14 cellular contexts compared by ENCODE assay signal in genomic region chr7:17307558-17307957, GRCh38. TPM values are rescaled to one million over a fixed set of nuclear protein-coding genes. Genes with fewer than 3 reads are reported as not detected.
DNase-seq lines count a peak whose midpoint lies in the region; ATAC-seq and TF ChIP-seq lines count a peak whose summit lies in the region.
"Had no signal": no experiment of that assay in that cellular context is flagged by ENCODE, and none has a peak within 500 bp of the region (broad histone marks: within the 10 kb centered on the region; RNA-seq: fewer than 3 reads in every experiment).

No MANE protein-coding gene starts in this region.

- H3K4me1 ChIP-seq in heart left ventricle: peaks cover 0 to 86% (median 61%) of the 10 kb centered on the region in 12 donors

- peaks cover 0 to 29% (median 23%) of the 10 kb centered on the region in 9 donors for H3K36me3 ChIP-seq in heart left ventricle

- H3K27me3 ChIP-seq in heart left ventricle: no peaks in the 10 kb centered on the region

- DNase-seq in Right ventricle myocardium inferior (ENCODE audit: missing footprints) (no peak), cardiac septum (ENCODE audit: low spot score) (no peak), heart left ventricle (no peak), sciatic nerve (ENCODE audit: low spot score) (no peak)
- DNase-seq in activated naive CD4-positive, alpha-beta T cell (lab: John Stamatoyannopoulos, UW): no peak
- DNase-seq: activated CD4-positive, alpha-beta memory T cell treated with anti-CD3 and anti-CD28 coated beads for 36 hours; DMS 273 treated with DMSO at 0.1 percent for 48 hours; Karpas-422; NCI-H1694 treated with DMSO at 0.1 percent for 48 hours; NCI-H748 treated with DMSO at 0.1 percent for 48 hours; T1000 had no signal

- intact Hi-C loops in Right ventricle myocardium inferior (cut with DNase I) (no loop called here), cardiac septum (cut with DNase I) (loop anchor here (5.0 to 10.0 kb wide), 2 partner anchors 325 to 337 kb away; no protein-coding TSS in a partner anchor), heart left ventricle (cut with DNase I) (loop anchor here in 8 of 10 donors (5.0 to 10.0 kb wide), 10 partner anchors 217 to 663 kb away; partner anchors contain the start of genes ANKMY2 (in 1 of the 8) and BZW2 (in 1 of the 8)), sciatic nerve (cut with DNase I) (loop anchor here (5.0 kb wide), 1 partner anchor 335 kb away; no protein-coding TSS in a partner anchor)

- peak overlapping the region; percentile 14 to 98 (median 51) for H3K27ac ChIP-seq in heart left ventricle

- ATAC-seq in Right ventricle myocardium inferior (peak; percentile 7), heart left ventricle (peak in 2 of 4 donors; percentile 18 to 20), sciatic nerve (peak; percentile 35), HG02852 (IDR thresholded peaks at IDR 0.05; ENCODE audit: unreplicated experiment) (no peak), GM19455 (IDR thresholded peaks at IDR 0.05; ENCODE audit: unreplicated experiment) (no peak), GM19351 (IDR thresholded peaks at IDR 0.05; ENCODE audit: unreplicated experiment) (no peak)

- no peak for TF ChIP-seq POLR2A in heart left ventricle (IDR thresholded peaks at IDR 0.05)

- no peaks in the 10 kb centered on the region for H3K9me3 ChIP-seq in heart left ventricle

- 43 to 62% (median 49%) methylated on average over 5 of the region's 5 CpGs for WGBS in heart left ventricle, 4 donors

- peak overlapping the region in 5 of 12 donors; percentile 1 to 15 (median 11) for H3K4me3 ChIP-seq in heart left ventricle

- TF ChIP-seq CTCF in heart left ventricle (IDR thresholded peaks at IDR 0.05): no peak

RNA-seq across cellular contexts. Expression of gene AHR, which starts 9.1 kb away (rescaled TPM):
- 29.6 TPM for total RNA-seq in Right ventricle myocardium inferior
- total RNA-seq in cardiac septum: 44.1 TPM
- 10 to 100 TPM; 19.5 to 84.6 (median 46.1) TPM for total RNA-seq in heart left ventricle
- polyA plus RNA-seq in heart left ventricle: 10 to 100 TPM in 1 of 2 donors, 1 to 10 TPM in 1; 6.0 to 12.7 TPM
- total RNA-seq in sciatic nerve: 288 TPM

Comparison
In these comparisons a context has a peak if more than half of its experiments do, and no peak if none do; other contexts are left out.
1. ATAC-seq: peak in Right ventricle myocardium inferior (single experiment) and sciatic nerve (single experiment); none in HG02852 (single experiment), GM19455 (single experiment) and GM19351 (single experiment).